Comparison of ENCODE assay signal across 9 cellular contexts in genomic region chr12:55741978-55742377, GRCh38. TPM values are rescaled to one million over a fixed set of nuclear protein-coding genes. Genes with fewer than 3 reads are reported as not detected.
A peak's percentile ranks its signal among the peaks of the same experiment; 100 is the strongest.
DNase-seq lines count a peak whose midpoint lies in the region; ATAC-seq lines count a peak whose summit lies in the region.
"Had no signal": no experiment of that assay in that cellular context is flagged by ENCODE, and none has a peak within 500 bp of the region (broad histone marks: within the 10 kb centered on the region; RNA-seq: fewer than 3 reads in every experiment).

No MANE protein-coding gene starts in this region.

- H3K36me3 ChIP-seq in iPS-15b (ENCODE audit: control insufficient read depth, insufficient read depth, low read length): no peaks in the 10 kb centered on the region
- H3K36me3 ChIP-seq: HAP-1 had no signal

- H3K9me3 Mint-ChIP-seq in activated CD4-positive, alpha-beta T cell treated with anti-CD3 and anti-CD28 coated beads, Interleukin-2, amount 10 ng/mL, durations not matched to agents 7 days and 5 days: no peaks in the 10 kb centered on the region

- CTCF ChIA-PET in activated CD4-positive, alpha-beta T cell treated with anti-CD3 and anti-CD28 coated beads, Interleukin-2, amount 10 ng/mL, durations not matched to agents 7 days and 5 days (lab: Charles Lee): interaction anchor here (1.3 to 8.2 kb wide), 3 partner anchors 11 to 199 kb away, joined by 3 to 75 read pairs (median 4); partner anchors contain the start of genes BLOC1S1 and RDH5

- no peak for ATAC-seq in T-helper 17 cell

- H3K4me1 ChIP-seq in iPS-15b (ENCODE audit: control insufficient read depth, insufficient read depth, low read length): peaks cover 13% of the 10 kb centered on the region

- H3K9ac ChIP-seq in iPS-15b (ENCODE audit: low read depth, low read length): no peak overlapping the region

- DNase-seq in activated CD4-positive, alpha-beta T cell treated with anti-CD3 and anti-CD28 coated beads, Interleukin-2, amount 10 ng/mL, durations not matched to agents 7 days and 5 days: no peak
- no peak for DNase-seq in activated CD4-positive, alpha-beta T cell treated with anti-CD3 and anti-CD28 coated beads for 48 hours
- DNase-seq in T-helper 17 cell (no peak), retina (peak; percentile 51), NCI-H345 (lab: John Stamatoyannopoulos, UW) (no peak), epidermal melanocyte (ENCODE audit: insufficient read length, low spot score) (no peak), NCI-H2196 (lab: John Stamatoyannopoulos, UW; ENCODE audit: unreplicated experiment) (no peak)

- POLR2A ChIA-PET in activated CD4-positive, alpha-beta T cell treated with anti-CD3 and anti-CD28 coated beads, Interleukin-2, amount 10 ng/mL, durations not matched to agents 7 days and 5 days (lab: Charles Lee): no interaction called here

- no peaks in the 10 kb centered on the region for H3K36me3 Mint-ChIP-seq in activated CD4-positive, alpha-beta T cell treated with anti-CD3 and anti-CD28 coated beads, Interleukin-2, amount 10 ng/mL, durations not matched to agents 7 days and 5 days (ENCODE audit: low read depth)
- peaks cover 3% of the 10 kb centered on the region for H3K36me3 Mint-ChIP-seq in T-helper 17 cell (ENCODE audit: low read depth)

- H3K9me3 ChIP-seq in T-helper 17 cell (ENCODE audit: control insufficient read depth, low read length, poor library complexity, severe bottlenecking) (no peaks in the 10 kb centered on the region), iPS-15b (ENCODE audit: control insufficient read depth, insufficient read depth, low read length) (no peaks in the 10 kb centered on the region)
- H3K9me3 ChIP-seq: HAP-1 had no signal

- H3K4me3 ChIP-seq in iPS-15b (ENCODE audit: low read depth, low read length): peak overlapping the region; percentile 59

- H3K4me3 Mint-ChIP-seq in activated CD4-positive, alpha-beta T cell treated with anti-CD3 and anti-CD28 coated beads, Interleukin-2, amount 10 ng/mL, durations not matched to agents 7 days and 5 days: peak overlapping the region; percentile 37
- H3K4me3 Mint-ChIP-seq in T-helper 17 cell: peak overlapping the region; percentile 97

- H3K27me3 ChIP-seq in iPS-15b (ENCODE audit: control insufficient read depth, insufficient read depth, low read length): no peaks in the 10 kb centered on the region

- H3K4me1 Mint-ChIP-seq in activated CD4-positive, alpha-beta T cell treated with anti-CD3 and anti-CD28 coated beads, Interleukin-2, amount 10 ng/mL, durations not matched to agents 7 days and 5 days: peaks cover 57% of the 10 kb centered on the region
- H3K4me1 Mint-ChIP-seq in T-helper 17 cell: peaks cover 55% of the 10 kb centered on the region

- H3K27me3 Mint-ChIP-seq in activated CD4-positive, alpha-beta T cell treated with anti-CD3 and anti-CD28 coated beads, Interleukin-2, amount 10 ng/mL, durations not matched to agents 7 days and 5 days: peaks cover 11% of the 10 kb centered on the region
- H3K27me3 Mint-ChIP-seq in T-helper 17 cell: no peaks in the 10 kb centered on the region

- no peak overlapping the region for H3K27ac Mint-ChIP-seq in activated CD4-positive, alpha-beta T cell treated with anti-CD3 and anti-CD28 coated beads, Interleukin-2, amount 10 ng/mL, durations not matched to agents 7 days and 5 days
- peak overlapping the region; percentile 88 for H3K27ac Mint-ChIP-seq in T-helper 17 cell

RNA-seq across cellular contexts. Expression of gene GDF11, which starts 0.9 kb away (rescaled TPM):
- 10 to 100 TPM in 1 of 2 experiments, 1 to 10 TPM in 1; 9.7 to 10.4 TPM for total RNA-seq in activated CD4-positive, alpha-beta T cell treated with anti-CD3 and anti-CD28 coated beads, Interleukin-2, amount 10 ng/mL, durations not matched to agents 7 days and 5 days
- 1 to 10 TPM; 6.7 to 9.5 TPM for total RNA-seq in T-helper 17 cell

RNA-seq across cellular contexts. Expression of gene CD63, which starts 13.2 kb away (rescaled TPM):
- 100 to 1,000 TPM; 108 to 116 TPM for total RNA-seq in activated CD4-positive, alpha-beta T cell treated with anti-CD3 and anti-CD28 coated beads, Interleukin-2, amount 10 ng/mL, durations not matched to agents 7 days and 5 days
- total RNA-seq in T-helper 17 cell: 10 to 100 TPM; 83.3 to 83.9 TPM

RNA-seq across cellular contexts. Expression of gene RDH5, which starts 21.8 kb away (rescaled TPM):
- total RNA-seq in activated CD4-positive, alpha-beta T cell treated with anti-CD3 and anti-CD28 coated beads, Interleukin-2, amount 10 ng/mL, durations not matched to agents 7 days and 5 days: 10 to 100 TPM; 23.3 to 25.8 TPM
- 10 to 100 TPM; 12.9 to 13.8 TPM for total RNA-seq in T-helper 17 cell

RNA-seq across cellular contexts. Expression of gene BLOC1S1, which starts 26.1 kb away (rescaled TPM):
- total RNA-seq in activated CD4-positive, alpha-beta T cell treated with anti-CD3 and anti-CD28 coated beads, Interleukin-2, amount 10 ng/mL, durations not matched to agents 7 days and 5 days: 100 to 1,000 TPM; 164 to 181 TPM
- 10 to 100 TPM; 41.1 to 42.0 TPM for total RNA-seq in T-helper 17 cell

RNA-seq across cellular contexts. Expression of gene ITGA7, which starts 34.3 kb away (rescaled TPM):
- 1 to 10 TPM; 3.1 TPM for total RNA-seq in activated CD4-positive, alpha-beta T cell treated with anti-CD3 and anti-CD28 coated beads, Interleukin-2, amount 10 ng/mL, durations not matched to agents 7 days and 5 days
- 1 to 10 TPM in 1 of 2 donors, under 1 TPM in 1; 0.70 to 1.4 TPM for total RNA-seq in T-helper 17 cell
